ENCODE assay signal across 21 cellular contexts in the genomic region with DNA sequence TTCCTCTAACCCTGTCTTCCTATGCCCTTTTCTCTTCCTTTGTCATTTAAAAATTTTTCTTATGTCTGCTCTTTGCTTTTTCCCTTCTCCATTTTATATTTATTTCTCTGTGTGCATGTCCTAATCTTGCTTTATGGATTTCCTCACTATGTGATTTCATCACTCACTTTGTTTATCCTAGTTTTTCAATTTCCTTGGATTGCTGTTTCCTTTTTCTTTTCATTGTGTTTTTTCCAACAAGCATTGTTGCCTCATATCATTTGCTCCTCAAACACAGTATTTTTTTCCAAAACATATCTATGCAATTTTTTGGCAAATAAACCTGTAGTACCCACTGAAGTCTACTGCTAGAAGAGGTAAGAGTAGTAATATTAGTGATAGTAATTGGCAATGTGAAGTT.
DNase-seq lines count a peak whose midpoint lies in the region; ATAC-seq and TF ChIP-seq lines count a peak whose summit lies in the region.
"Had no signal": no experiment of that assay in that cellular context is flagged by ENCODE, and none has a peak within 500 bp of the region (broad histone marks: within the 10 kb centered on the region; RNA-seq: fewer than 3 reads in every experiment).

No MANE protein-coding gene starts in this region.

- H3K4me2 ChIP-seq in hepatocyte: peak overlapping the region; percentile 31

- H4K20me1 ChIP-seq in hepatocyte (ENCODE audit: insufficient read depth, poor library complexity, severe bottlenecking): no peaks in the 10 kb centered on the region

- H3K36me3 Mint-ChIP-seq in endothelial cell (ENCODE audit: low read depth, unreplicated experiment): no peaks in the 10 kb centered on the region
- H3K36me3 Mint-ChIP-seq: CD8-positive, alpha-beta T cell had no signal

- H3K4me1 ChIP-seq in RWPE2 (ENCODE audit: insufficient read depth, poor library complexity, severe bottlenecking): peaks cover 15% of the 10 kb centered on the region
- H3K4me1 ChIP-seq in hepatocyte (ENCODE audit: insufficient read depth): peaks cover 3% of the 10 kb centered on the region
- H3K4me1 ChIP-seq in thoracic aorta (ENCODE audit: control insufficient read depth in 1 of 2, low read depth in 2 of 2): peaks cover 15 to 19% of the 10 kb centered on the region in 2 donors
- H3K4me1 ChIP-seq: uterus had no signal

- ATAC-seq in RWPE2 (ENCODE audit: low read depth): no peak
- ATAC-seq in thoracic aorta (ENCODE audit: insufficient number of reproducible peaks, low FRiP score, low read depth): no peak
- ATAC-seq: CD8-positive, alpha-beta T cell; PC-3 had no signal

- no peaks in the 10 kb centered on the region for H3K79me2 ChIP-seq in hepatocyte

- DNase-seq in RWPE2 (ENCODE audit: low spot score): no peak
- no peak for DNase-seq in endothelial cell (ENCODE audit: low spot score)
- no peak for DNase-seq in hepatocyte (ENCODE audit: low spot score)
- DNase-seq in thoracic aorta (ENCODE audit: low spot score): no peak
- no peak for DNase-seq in C1 segment of cervical spinal cord (lab: John Stamatoyannopoulos, UW)
- no peak for DNase-seq in GM19238 (ENCODE audit: insufficient read length, low spot score)
- no peak for DNase-seq in NCI-H2171 (lab: John Stamatoyannopoulos, UW)
- DNase-seq: activated CD4-positive, alpha-beta T cell treated with anti-CD3 and anti-CD28 coated beads, Interleukin-2, amount 10 ng/mL, durations not matched to agents 7 days and 5 days; activated naive CD4-positive, alpha-beta T cell treated with anti-CD3 and anti-CD28 coated beads, Interleukin-2, amount 50 U/mL, for 16 hours; aorta; CD8-positive, alpha-beta T cell; NCI-H1436 treated with DMSO at 0.1 percent for 48 hours; NCI-H524; PC-3; Right ventricle myocardium superior; stimulated activated CD4-positive, alpha-beta T cell treated with anti-CD3 and anti-CD28 coated beads, Interleukin-2, amount 100 ng/mL, for 24 hours; substantia nigra; uterus; WERI-Rb-1 had no signal

- H3K36me3 ChIP-seq in RWPE2 (ENCODE audit: low read depth): no peaks in the 10 kb centered on the region
- no peaks in the 10 kb centered on the region for H3K36me3 ChIP-seq in hepatocyte (replicated peaks; ENCODE audit: insufficient read depth, low read depth)
- no peaks in the 10 kb centered on the region for H3K36me3 ChIP-seq in thoracic aorta
- H3K36me3 ChIP-seq: uterus, WERI-Rb-1 had no signal

- H3K27me3 ChIP-seq in RWPE2 (ENCODE audit: insufficient read depth, poor library complexity, severe bottlenecking) (no peaks in the 10 kb centered on the region), hepatocyte (no peaks in the 10 kb centered on the region), thoracic aorta (replicated peaks; ENCODE audit: insufficient read depth) (no peaks in the 10 kb centered on the region)
- H3K27me3 ChIP-seq: uterus had no signal

- no peak overlapping the region for H3K4me3 ChIP-seq in RWPE2 (ENCODE audit: severe bottlenecking)
- no peak overlapping the region for H3K4me3 ChIP-seq in hepatocyte
- peak overlapping the region; percentile 13 for H3K4me3 ChIP-seq in thoracic aorta
- H3K4me3 ChIP-seq: skin epidermis, uterus had no signal

- H3K9me2 ChIP-seq in hepatocyte (replicated peaks; ENCODE audit: insufficient read depth): no peaks in the 10 kb centered on the region

- H2AFZ ChIP-seq in hepatocyte: no peak overlapping the region

- no peaks in the 10 kb centered on the region for H3K9me3 Mint-ChIP-seq in endothelial cell (ENCODE audit: unreplicated experiment)
- H3K9me3 Mint-ChIP-seq: activated CD4-positive, alpha-beta T cell treated with anti-CD3 and anti-CD28 coated beads, Interleukin-2, amount 10 ng/mL, durations not matched to agents 7 days and 5 days; CD8-positive, alpha-beta T cell; central memory CD8-positive, alpha-beta T cell had no signal

- no peak overlapping the region for H3K4me3 Mint-ChIP-seq in endothelial cell (ENCODE audit: unreplicated experiment)
- H3K4me3 Mint-ChIP-seq: activated CD4-positive, alpha-beta T cell treated with anti-CD3 and anti-CD28 coated beads, Interleukin-2, amount 10 ng/mL, durations not matched to agents 7 days and 5 days; CD8-positive, alpha-beta T cell; central memory CD8-positive, alpha-beta T cell had no signal

- H3K27ac Mint-ChIP-seq in endothelial cell (ENCODE audit: unreplicated experiment): peak overlapping the region; percentile 86
- H3K27ac Mint-ChIP-seq: activated CD4-positive, alpha-beta T cell treated with anti-CD3 and anti-CD28 coated beads, Interleukin-2, amount 10 ng/mL, durations not matched to agents 7 days and 5 days; CD8-positive, alpha-beta T cell had no signal

- no peaks in the 10 kb centered on the region for H3K27me3 Mint-ChIP-seq in endothelial cell (ENCODE audit: unreplicated experiment)

- peaks cover 34% of the 10 kb centered on the region for H3K4me1 Mint-ChIP-seq in endothelial cell (ENCODE audit: unreplicated experiment)
- H3K4me1 Mint-ChIP-seq: activated CD4-positive, alpha-beta T cell treated with anti-CD3 and anti-CD28 coated beads, Interleukin-2, amount 10 ng/mL, durations not matched to agents 7 days and 5 days; central memory CD8-positive, alpha-beta T cell had no signal

- TF ChIP-seq CTCF in RWPE2 (IDR thresholded peaks at IDR 0.05; ENCODE audit: poor library complexity, severe bottlenecking): no peak
- no peak for TF ChIP-seq CTCF in endothelial cell (IDR thresholded peaks at IDR 0.05; ENCODE audit: unreplicated experiment)
- no peak for TF ChIP-seq CTCF in hepatocyte (IDR thresholded peaks at IDR 0.05; ENCODE audit: poor library complexity)
- no peak for TF ChIP-seq CTCF in thoracic aorta (IDR thresholded peaks at IDR 0.05)

- H3K27ac ChIP-seq in RWPE2 (ENCODE audit: poor library complexity, severe bottlenecking) (peak overlapping the region; percentile 46), hepatocyte (peak overlapping the region; percentile 39), thoracic aorta (peak overlapping the region in 1 of 2 donors; percentile 74)
- H3K27ac ChIP-seq: uterus, WERI-Rb-1 had no signal

- no peaks in the 10 kb centered on the region for H3K9me3 ChIP-seq in RWPE2 (ENCODE audit: severe bottlenecking)
- no peaks in the 10 kb centered on the region for H3K9me3 ChIP-seq in hepatocyte (ENCODE audit: low read depth)
- H3K9me3 ChIP-seq in thoracic aorta: no peaks in the 10 kb centered on the region
- H3K9me3 ChIP-seq: uterus had no signal
